Comparison of ENCODE assay signal across 18 cellular contexts in genomic region chr3:102192575-102192974, GRCh38.
A peak's percentile ranks its signal among the peaks of the same experiment; 100 is the strongest.
DNase-seq lines count a peak whose midpoint lies in the region; ATAC-seq, FAIRE-seq and TF ChIP-seq lines count a peak whose summit lies in the region.
"Had no signal": no experiment of that assay in that cellular context is flagged by ENCODE, and none has a peak within 500 bp of the region (broad histone marks: within the 10 kb centered on the region; RNA-seq: fewer than 3 reads in every experiment).

No MANE protein-coding gene starts in this region.

- H3K9me1 ChIP-seq in keratinocyte (ENCODE audit: control insufficient read depth, extremely low read depth, insufficient read depth, low read length): no peaks in the 10 kb centered on the region

- no peaks in the 10 kb centered on the region for H3K27me3 ChIP-seq in keratinocyte (ENCODE audit: control insufficient read depth, extremely low read depth, insufficient read depth, low read length)
- H3K27me3 ChIP-seq in upper lobe of right lung: no peaks in the 10 kb centered on the region
- peaks cover 0 to 2% (median 0%) of the 10 kb centered on the region in 45 donors for H3K27me3 ChIP-seq in dorsolateral prefrontal cortex
- H3K27me3 ChIP-seq: BLaER1, MG63 had no signal

- dilution Hi-C loops in keratinocyte (cut with MboI; ENCODE audit: extremely low pct_ligation_motif_present, low sequenced_read_pairs): no loop called here

- H3K36me3 ChIP-seq in keratinocyte (ENCODE audit: control insufficient read depth in 2 of 2, extremely low read depth in 1 of 2, insufficient read depth in 2 of 2, low read length in 2 of 2): no peaks in the 10 kb centered on the region
- H3K36me3 ChIP-seq in upper lobe of right lung: no peaks in the 10 kb centered on the region
- H3K36me3 ChIP-seq: BLaER1, MG63 had no signal

- peak overlapping the region; percentile 8 for H2AFZ ChIP-seq in keratinocyte (ENCODE audit: control insufficient read depth, low read length)
- H2AFZ ChIP-seq: PC-9 had no signal

- TF ChIP-seq CTCF in RWPE1 (conservative IDR thresholded peaks at IDR 0.05; ENCODE audit: low read depth): no peak
- no peak for TF ChIP-seq CTCF in keratinocyte (optimal IDR thresholded peaks at IDR 0.05 in 1 of 3, IDR thresholded peaks at IDR 0.05 in 1 of 3, conservative IDR thresholded peaks at IDR 0.05 in 1 of 3; ENCODE audit: extremely low read depth in 1 of 3, insufficient read depth in 2 of 3, low read length in 3 of 3)
- TF ChIP-seq CTCF in upper lobe of right lung (IDR thresholded peaks at IDR 0.05): no peak
- TF ChIP-seq CTCF in dorsolateral prefrontal cortex (IDR thresholded peaks at IDR 0.05 in 54 of 56, conservative IDR thresholded peaks at IDR 0.05 in 2 of 56; ENCODE audit: low read depth in 1 of 56, partially characterized antibody in 56 of 56): no peak

- FAIRE-seq in keratinocyte (lab: Jason Lieb, UNC): peak; percentile 68
- FAIRE-seq: A204.1 had no signal

- POLR2A ChIA-PET in RWPE1 (lab: Yijun Ruan, JAX; ENCODE audit: low non-redundant PET): no interaction called here

- DNase-seq in NCI-H748 (lab: John Stamatoyannopoulos, UW; ENCODE audit: unreplicated experiment): peak; percentile 12
- DNase-seq in NCI-H748 treated with DMSO at 0.1 percent for 48 hours (lab: John Stamatoyannopoulos, UW): no peak
- DNase-seq in RWPE1 (ENCODE audit: low spot score): peak; percentile 7
- no peak for DNase-seq in keratinocyte (ENCODE audit: low read depth, low spot score)
- no peak for DNase-seq in upper lobe of right lung
- DNase-seq in NCI-H1436 treated with DMSO at 0.1 percent for 48 hours (lab: John Stamatoyannopoulos, UW): no peak
- no peak for DNase-seq in dorsolateral prefrontal cortex
- no peak for DNase-seq in mesenteric fat pad (ENCODE audit: low spot score)
- DNase-seq: CD8-positive, alpha-beta memory T cell; KG1; MG63; NCI-H1092 treated with DMSO at 0.1 percent for 48 hours; NCI-H1694; NCI-H345; NCI-H69 had no signal

- H3K4me1 ChIP-seq in keratinocyte (ENCODE audit: control insufficient read depth, extremely low read depth, insufficient read depth, low read length) (peaks cover 84% of the 10 kb centered on the region), upper lobe of right lung (peaks cover 7% of the 10 kb centered on the region)
- H3K4me1 ChIP-seq: BLaER1 had no signal

- H3K4me2 ChIP-seq in keratinocyte (ENCODE audit: control insufficient read depth, extremely low read depth, insufficient read depth, low read depth, low read length): peak overlapping the region; percentile 53
- H3K4me2 ChIP-seq: BLaER1, PC-9 had no signal

- ATAC-seq in upper lobe of right lung: peak; percentile 42

- H3K9me3 ChIP-seq in keratinocyte (ENCODE audit: control insufficient read depth, low read depth, low read length) (no peaks in the 10 kb centered on the region), upper lobe of right lung (no peaks in the 10 kb centered on the region)
- H3K9me3 ChIP-seq: BLaER1, MG63 had no signal

- no peaks in the 10 kb centered on the region for H4K20me1 ChIP-seq in keratinocyte (ENCODE audit: control insufficient read depth, extremely low read depth, insufficient read depth, low read length)
- H4K20me1 ChIP-seq: BLaER1 had no signal

- H3K27ac ChIP-seq in RWPE1 (no peak overlapping the region), keratinocyte (ENCODE audit: control insufficient read depth, insufficient read depth, low read length) (peak overlapping the region; percentile 96), upper lobe of right lung (no peak overlapping the region), dorsolateral prefrontal cortex (no peak overlapping the region)
- H3K27ac ChIP-seq: BLaER1, PC-9 had no signal

- intact Hi-C loops in upper lobe of right lung (cut with DNase I) (no loop called here), dorsolateral prefrontal cortex (cut with DNase I) (no loop called here)

- no peak overlapping the region for H3K4me3 ChIP-seq in keratinocyte (ENCODE audit: control insufficient read depth in 2 of 3, extremely low read depth in 1 of 3, insufficient read depth in 2 of 3, low read depth in 1 of 3, low read length in 3 of 3)
- H3K4me3 ChIP-seq in upper lobe of right lung: no peak overlapping the region
- H3K4me3 ChIP-seq in dorsolateral prefrontal cortex: no peak overlapping the region
- H3K4me3 ChIP-seq: BLaER1, MG63, PC-9 had no signal

- CTCF ChIA-PET in RWPE1 (lab: Yijun Ruan, JAX): no interaction called here

- no peaks in the 10 kb centered on the region for H3K79me2 ChIP-seq in keratinocyte (ENCODE audit: control insufficient read depth, insufficient read depth, low read length)

- H3K9ac ChIP-seq in keratinocyte (ENCODE audit: control insufficient read depth, extremely low read depth, insufficient read depth, low read length): peak overlapping the region; percentile 14
- H3K9ac ChIP-seq: BLaER1 had no signal

Comparison
In these comparisons a context has a peak if more than half of its experiments do, and no peak if none do; other contexts are left out.
1. DNase-seq: peak in NCI-H748 (single experiment) and RWPE1 (single experiment); none in NCI-H748 treated with DMSO at 0.1 percent for 48 hours (single experiment), keratinocyte (single experiment), upper lobe of right lung (single experiment), NCI-H1436 treated with DMSO at 0.1 percent for 48 hours (single experiment), dorsolateral prefrontal cortex (0 of 10) and mesenteric fat pad (single experiment).